In the genomic region with DNA sequence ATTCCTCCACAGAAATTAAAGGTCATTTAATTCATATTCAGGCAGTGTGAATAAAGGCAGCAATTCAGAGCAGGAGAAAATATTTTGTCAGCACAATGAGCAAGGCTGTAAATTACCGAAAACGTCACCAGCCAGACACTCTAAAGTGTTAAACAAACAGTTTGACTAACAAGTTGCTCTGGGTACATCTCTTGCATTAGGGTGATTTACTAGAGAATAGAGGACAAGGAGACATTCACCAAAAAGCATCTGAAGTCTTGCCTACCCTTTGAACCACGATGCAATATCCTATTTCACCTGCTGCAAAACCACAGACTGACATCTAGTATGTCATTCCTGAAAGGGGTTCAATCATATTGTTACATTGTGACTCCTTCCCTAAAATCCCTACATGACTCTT, we compare ENCODE assay signal across 22 cellular contexts. TPM values are rescaled to one million over a fixed set of nuclear protein-coding genes. Genes with fewer than 3 reads are reported as not detected.
"Had no signal": no experiment of that assay in that cellular context is flagged by ENCODE, and none has a peak within 500 bp of the region (broad histone marks: within the 10 kb centered on the region; RNA-seq: fewer than 3 reads in every experiment).

No MANE protein-coding gene starts in this region.

- H3K27me3 Mint-ChIP-seq: dendritic cell treated with granulocyte-macrophage colony-stimulating factor and Interleukin-4, amounts not matched to agents 40 ng/mL and 50 ng/mL, for 4 days had no signal

- DNase-seq: activated CD4-positive, alpha-beta T cell treated with anti-CD3 and anti-CD28 coated beads, Interleukin-2, amount 50 U/mL, for 4 hours; activated CD4-positive, CD25-positive, alpha-beta regulatory T cell treated with anti-CD3 and anti-CD28 coated beads, Interleukin-2, amount 50 U/mL, for 72 hours; activated naive CD4-positive, alpha-beta T cell treated with Interleukin-2 at 50 U/mL for 16 hours; activated T-cell treated with anti-CD3 and anti-CD28 coated beads for 4 hours; anterior cingulate cortex; brain microvascular endothelial cell; cerebellar nuclear complex; effector memory CD4-positive, alpha-beta T cell; foreskin melanocyte; kidney glomerular epithelial cell; mesenchymal stem cell; naive thymus-derived CD8-positive, alpha-beta T cell; upper lobe of right lung had no signal

- H3K4me3 Mint-ChIP-seq: activated T-helper 17 cell treated with anti-CD3 and anti-CD28 coated beads, Interleukin-2, amount 50 U/mL, for 72 hours; dendritic cell treated with granulocyte-macrophage colony-stimulating factor and Interleukin-4, amounts not matched to agents 40 ng/mL and 50 ng/mL, for 4 days; naive thymus-derived CD8-positive, alpha-beta T cell; stimulated activated effector memory CD8-positive, alpha-beta T cell treated with anti-CD3 and anti-CD28 coated beads, Interleukin-12 subunit alpha, Interleukin-12 subunit beta, amount 100 ng/mL, for 72 hours had no signal

- H3K36me3 ChIP-seq: brain microvascular endothelial cell, neutrophil, thoracic aorta, upper lobe of right lung had no signal

- H3K36me3 Mint-ChIP-seq: naive thymus-derived CD8-positive, alpha-beta T cell; stimulated activated effector memory CD8-positive, alpha-beta T cell treated with anti-CD3 and anti-CD28 coated beads, Interleukin-12 subunit alpha, Interleukin-12 subunit beta, amount 100 ng/mL, for 72 hours had no signal

- H3K27ac Mint-ChIP-seq: activated T-helper 17 cell treated with anti-CD3 and anti-CD28 coated beads, Interleukin-2, amount 50 U/mL, for 72 hours; dendritic cell treated with granulocyte-macrophage colony-stimulating factor and Interleukin-4, amounts not matched to agents 40 ng/mL and 50 ng/mL, for 4 days; naive thymus-derived CD8-positive, alpha-beta T cell; stimulated activated effector memory CD8-positive, alpha-beta T cell treated with anti-CD3 and anti-CD28 coated beads, Interleukin-12 subunit alpha, Interleukin-12 subunit beta, amount 100 ng/mL, for 72 hours had no signal

- H3K9me3 Mint-ChIP-seq: activated T-helper 17 cell treated with anti-CD3 and anti-CD28 coated beads, Interleukin-2, amount 50 U/mL, for 72 hours; dendritic cell treated with granulocyte-macrophage colony-stimulating factor and Interleukin-4, amounts not matched to agents 40 ng/mL and 50 ng/mL, for 4 days; stimulated activated effector memory CD8-positive, alpha-beta T cell treated with anti-CD3 and anti-CD28 coated beads, Interleukin-12 subunit alpha, Interleukin-12 subunit beta, amount 100 ng/mL, for 72 hours had no signal

- ATAC-seq: activated T-helper 17 cell treated with anti-CD3 and anti-CD28 coated beads, Interleukin-2, amount 50 U/mL, for 72 hours; naive thymus-derived CD8-positive, alpha-beta T cell; stimulated activated effector memory CD8-positive, alpha-beta T cell treated with anti-CD3 and anti-CD28 coated beads, Interleukin-12 subunit alpha, Interleukin-12 subunit beta, amount 100 ng/mL, for 72 hours; upper lobe of right lung had no signal

- H3K9me3 ChIP-seq: neutrophil, thoracic aorta, upper lobe of right lung had no signal

- H3K27me3 ChIP-seq: brain microvascular endothelial cell, upper lobe of right lung had no signal

- H3K4me1 Mint-ChIP-seq: activated T-helper 17 cell treated with anti-CD3 and anti-CD28 coated beads, Interleukin-2, amount 50 U/mL, for 72 hours; stimulated activated effector memory CD8-positive, alpha-beta T cell treated with anti-CD3 and anti-CD28 coated beads, Interleukin-12 subunit alpha, Interleukin-12 subunit beta, amount 100 ng/mL, for 72 hours had no signal

- H3K27ac ChIP-seq: brain microvascular endothelial cell, neutrophil, parathyroid adenoma, thoracic aorta, upper lobe of right lung had no signal

- H3K4me1 ChIP-seq: parathyroid adenoma, upper lobe of right lung had no signal

- H3K4me3 ChIP-seq: thoracic aorta, upper lobe of right lung had no signal

RNA-seq across cellular contexts. Expression of a gene that starts 27.1 kb away (rescaled TPM):
- total RNA-seq: activated T-helper 17 cell treated with anti-CD3 and anti-CD28 coated beads, Interleukin-2, amount 50 U/mL, for 72 hours; fibroblast of lung; liver; mucosa of gallbladder; naive thymus-derived CD8-positive, alpha-beta T cell; thoracic aorta; upper lobe of right lung had no signal
- polyA plus RNA-seq: fibroblast of lung; liver; naive thymus-derived CD8-positive, alpha-beta T cell had no signal
